Comparison of ENCODE assay signal across 24 cellular contexts in the genomic region with DNA sequence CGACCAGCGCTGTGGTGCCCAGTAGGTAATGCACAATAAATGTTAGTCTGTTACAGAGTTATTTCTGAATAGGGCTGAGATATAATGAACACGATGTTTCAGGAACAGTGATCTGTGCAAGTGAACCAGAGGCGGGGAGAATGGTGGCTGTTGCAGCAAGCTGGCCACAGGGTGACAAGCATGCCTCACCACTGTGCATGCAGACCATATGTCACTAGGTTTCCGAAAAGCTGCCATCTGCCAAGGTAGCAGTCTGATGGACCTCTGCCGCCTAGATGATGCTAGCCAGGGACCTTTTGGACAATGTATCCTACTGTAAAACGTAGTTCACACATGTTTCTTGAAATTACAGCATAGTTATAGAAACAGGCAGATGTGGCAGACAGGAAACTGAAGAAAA.
"Had no signal": no experiment of that assay in that cellular context is flagged by ENCODE, and none has a peak within 500 bp of the region (broad histone marks: within the 10 kb centered on the region; RNA-seq: fewer than 3 reads in every experiment).

No MANE protein-coding gene starts in this region.

- DNase-seq: activated CD8-positive, alpha-beta memory T cell treated with anti-CD3 and anti-CD28 coated beads, Interleukin-2, amount 10 ng/mL, durations not matched to agents 7 days and 5 days; activated CD8-positive, alpha-beta T cell treated with anti-CD3 and anti-CD28 coated beads, Interleukin-2, amount 10 ng/mL, durations not matched to agents 7 days and 5 days; activated effector memory CD4-positive, alpha-beta T cell treated with Interleukin-2 at 50 U/mL for 16 hours; activated naive CD4-positive, alpha-beta T cell treated with Interleukin-2 at 50 U/mL for 16 hours; activated T-cell treated with anti-CD3 and anti-CD28 coated beads, Interleukin-2, amount 50 U/mL, for 48 hours; anterior cingulate cortex; colonic mucosa; effector CD8-positive, alpha-beta T cell; islet precursor cell; left ventricle myocardium inferior; mesendoderm; right cardiac atrium; stimulated activated CD4-positive, alpha-beta T cell treated with anti-CD3 and anti-CD28 coated beads, Interleukin-15, amount 100 ng/mL, for 24 hours; stimulated activated CD4-positive, alpha-beta T cell treated with anti-CD3 and anti-CD28 coated beads, Interleukin-2, amount 100 ng/mL, for 24 hours; stimulated activated naive CD4-positive, alpha-beta T cell; T1000; tibial artery; upper lobe of right lung had no signal

- H3K36me3 Mint-ChIP-seq: activated CD8-positive, alpha-beta memory T cell treated with anti-CD3 and anti-CD28 coated beads, Interleukin-2, amount 10 ng/mL, durations not matched to agents 7 days and 5 days; activated naive CD8-positive, alpha-beta T cell; WTC11 had no signal

- H3K27me3 ChIP-seq: colonic mucosa, suprapubic skin, tibial artery, upper lobe of right lung had no signal

- H3K4me1 Mint-ChIP-seq: activated CD8-positive, alpha-beta memory T cell treated with anti-CD3 and anti-CD28 coated beads, Interleukin-2, amount 10 ng/mL, durations not matched to agents 7 days and 5 days; central memory CD8-positive, alpha-beta T cell had no signal

- H3K4me3 ChIP-seq: colonic mucosa, left ventricle myocardium inferior, lung, suprapubic skin, tibial artery, upper lobe of right lung had no signal

- H3K4me3 Mint-ChIP-seq: activated CD8-positive, alpha-beta memory T cell treated with anti-CD3 and anti-CD28 coated beads, Interleukin-2, amount 10 ng/mL, durations not matched to agents 7 days and 5 days; activated CD8-positive, alpha-beta T cell treated with anti-CD3 and anti-CD28 coated beads, Interleukin-2, amount 10 ng/mL, durations not matched to agents 7 days and 5 days; activated naive CD8-positive, alpha-beta T cell; central memory CD8-positive, alpha-beta T cell; natural killer cell treated with Interleukin-12 subunit alpha and Interleukin-12 subunit beta and Interleukin-15 and Interleukin-18, amount 100 ng/mL, for 72 hours; WTC11 had no signal

- ATAC-seq: activated CD8-positive, alpha-beta memory T cell treated with anti-CD3 and anti-CD28 coated beads, Interleukin-2, amount 10 ng/mL, durations not matched to agents 7 days and 5 days; activated CD8-positive, alpha-beta T cell treated with anti-CD3 and anti-CD28 coated beads, Interleukin-2, amount 10 ng/mL, durations not matched to agents 7 days and 5 days; natural killer cell treated with Interleukin-12 subunit alpha and Interleukin-12 subunit beta and Interleukin-15 and Interleukin-18, amount 100 ng/mL, for 72 hours; right cardiac atrium; upper lobe of right lung; WTC11 had no signal

- H3K36me3 ChIP-seq: colonic mucosa, left ventricle myocardium inferior, suprapubic skin, tibial artery, upper lobe of right lung had no signal

- H3K4me1 ChIP-seq: colonic mucosa, left ventricle myocardium inferior, suprapubic skin, tibial artery, upper lobe of right lung had no signal

- H3K27me3 Mint-ChIP-seq: activated CD8-positive, alpha-beta memory T cell treated with anti-CD3 and anti-CD28 coated beads, Interleukin-2, amount 10 ng/mL, durations not matched to agents 7 days and 5 days; activated naive CD8-positive, alpha-beta T cell; central memory CD8-positive, alpha-beta T cell; natural killer cell treated with Interleukin-12 subunit alpha and Interleukin-12 subunit beta and Interleukin-15 and Interleukin-18, amount 100 ng/mL, for 72 hours had no signal

- H3K27ac ChIP-seq: colonic mucosa, left ventricle myocardium inferior, suprapubic skin, tibial artery, upper lobe of right lung had no signal

- H3K9me3 ChIP-seq: colonic mucosa, left ventricle myocardium inferior, suprapubic skin, tibial artery, upper lobe of right lung had no signal

- H3K27ac Mint-ChIP-seq: activated CD8-positive, alpha-beta memory T cell treated with anti-CD3 and anti-CD28 coated beads, Interleukin-2, amount 10 ng/mL, durations not matched to agents 7 days and 5 days; activated CD8-positive, alpha-beta T cell treated with anti-CD3 and anti-CD28 coated beads, Interleukin-2, amount 10 ng/mL, durations not matched to agents 7 days and 5 days; activated naive CD8-positive, alpha-beta T cell; natural killer cell treated with Interleukin-12 subunit alpha and Interleukin-12 subunit beta and Interleukin-15 and Interleukin-18, amount 100 ng/mL, for 72 hours; WTC11 had no signal
